Comparison of ENCODE assay signal across 18 cellular contexts in the genomic region with DNA sequence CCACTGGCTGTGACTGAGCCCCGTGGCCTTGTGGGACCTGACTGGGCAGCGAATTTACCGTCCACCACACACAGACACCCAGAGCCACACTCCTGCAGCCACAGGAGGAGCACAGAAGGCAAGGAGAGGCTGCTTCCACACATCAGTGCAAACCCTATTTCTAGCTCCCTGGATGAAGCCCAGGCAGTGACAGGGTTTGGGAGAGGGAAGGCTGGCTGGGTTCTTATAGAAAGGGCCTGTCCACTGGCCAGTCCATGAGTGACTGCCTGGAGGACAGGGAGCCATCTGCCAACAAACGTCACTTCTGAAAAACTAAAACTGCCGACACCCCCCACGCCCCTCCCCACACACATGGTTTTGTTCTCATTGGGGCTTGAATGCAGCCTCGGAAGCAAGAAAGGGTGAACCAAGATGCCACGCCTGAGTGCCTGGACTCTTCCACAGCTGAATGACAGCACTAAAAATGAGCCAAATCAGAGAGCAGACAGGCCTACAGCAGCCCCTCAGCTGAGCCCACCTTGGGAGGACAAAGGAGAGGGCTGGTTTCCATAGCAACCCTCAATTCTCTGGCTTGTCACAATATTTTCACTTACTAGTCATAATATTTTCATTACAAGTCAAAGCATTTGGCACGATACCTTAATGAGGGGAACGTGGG. TPM values are rescaled to one million over a fixed set of nuclear protein-coding genes. Genes with fewer than 3 reads are reported as not detected.
DNase-seq lines count a peak whose midpoint lies in the region; ATAC-seq, FAIRE-seq and TF ChIP-seq lines count a peak whose summit lies in the region.
"Had no signal": no experiment of that assay in that cellular context is flagged by ENCODE, and none has a peak within 500 bp of the region (broad histone marks: within the 10 kb centered on the region; RNA-seq: fewer than 3 reads in every experiment).

No MANE protein-coding gene starts in this region.

- H3K27me3 ChIP-seq in Caco-2 (replicated peaks; ENCODE audit: control insufficient read depth, insufficient read depth, low read length), result no peaks in the 10 kb centered on the region
- no peaks in the 10 kb centered on the region for H3K27me3 ChIP-seq in K562 (ENCODE audit: control insufficient read depth in 2 of 2, insufficient read depth in 2 of 2, low read length in 2 of 2)
- H3K27me3 ChIP-seq in right atrium auricular region, result no peaks in the 10 kb centered on the region
- no peaks in the 10 kb centered on the region for H3K27me3 ChIP-seq in psoas muscle (ENCODE audit: insufficient read depth in 3 of 3, low read length in 2 of 3)
- H3K27me3 ChIP-seq: right lobe of liver had no signal

- H3K36me3 ChIP-seq in Caco-2 (ENCODE audit: control insufficient read depth, insufficient read depth, low read length), result peaks cover 18% of the 10 kb centered on the region
- H3K36me3 ChIP-seq in K562 (ENCODE audit: control insufficient read depth, insufficient read depth, low read length), result peaks cover 15% of the 10 kb centered on the region; the same call in 1 of the 3 replicates
- H3K36me3 ChIP-seq in right atrium auricular region, result peaks cover 28% of the 10 kb centered on the region
- peaks cover 0 to 29% of the 10 kb centered on the region in 2 donors for H3K36me3 ChIP-seq in psoas muscle (ENCODE audit: insufficient read depth in 1 of 2, low read depth in 1 of 2)

- POLR2A ChIA-PET in Caco-2 (lab: Charles Lee), result no interaction called here
- POLR2A ChIA-PET in K562 (lab: Yijun Ruan, JAX), result no interaction called here

- in situ Hi-C loops in K562 (cut with MboI), result no loop called here

- H3K4me1 ChIP-seq in Caco-2, result no peaks in the 10 kb centered on the region
- peaks cover 0 to 11% of the 10 kb centered on the region in 2 experiments; a peak in 2 of 5 replicates for H3K4me1 ChIP-seq in K562 (replicated peaks in 1 of 2; ENCODE audit: control insufficient read depth in 2 of 2, insufficient read depth in 2 of 2, low read length in 2 of 2)
- peaks cover 0 to 83% of the 10 kb centered on the region in 2 donors for H3K4me1 ChIP-seq in right atrium auricular region
- H3K4me1 ChIP-seq in psoas muscle, result peaks cover 72% of the 10 kb centered on the region

- TF ChIP-seq EP300 in K562 (IDR thresholded peaks at IDR 0.05; ENCODE audit: low read length), result no peak

- no peaks in the 10 kb centered on the region for H3K27me3 Mint-ChIP-seq in Caco-2 (ENCODE audit: insufficient read depth, unreplicated experiment)

- DNase-seq in Caco-2, result no peak
- no peak for DNase-seq in K562 (ENCODE audit: extremely low read depth in 1 of 4, low spot score in 3 of 4)
- DNase-seq in right atrium auricular region (ENCODE audit: low spot score), result no peak
- DNase-seq in psoas muscle, result no peak
- no peak for DNase-seq in NCI-H2196 treated with DMSO at 0.1 percent for 48 hours (lab: John Stamatoyannopoulos, UW; ENCODE audit: unreplicated experiment)
- no peak for DNase-seq in head of caudate nucleus
- DNase-seq: activated CD8-positive, alpha-beta memory T cell treated with anti-CD3 and anti-CD28 coated beads, Interleukin-2, amount 50 U/mL, for 48 hours; activated naive CD4-positive, alpha-beta T cell treated with anti-CD3 and anti-CD28 coated beads for 36 hours; HCEC 1CT; KG1; NCI-H1417 treated with DMSO at 0.1 percent for 48 hours; NCI-H524 treated with DMSO at 0.1 percent for 48 hours; stimulated activated naive CD4-positive, alpha-beta T cell had no signal

- no peaks in the 10 kb centered on the region for H3K9me3 ChIP-seq in Caco-2
- H3K9me3 ChIP-seq in K562 (replicated peaks; ENCODE audit: control insufficient read depth, insufficient read depth, low read depth, low read length), result no peaks in the 10 kb centered on the region
- no peaks in the 10 kb centered on the region for H3K9me3 ChIP-seq in right atrium auricular region
- H3K9me3 ChIP-seq in psoas muscle, result no peaks in the 10 kb centered on the region
- H3K9me3 ChIP-seq: right lobe of liver had no signal

- H3K9me1 ChIP-seq in K562 (ENCODE audit: control insufficient read depth, insufficient read depth, low read length), result peaks cover 4% of the 10 kb centered on the region

- TF ChIP-seq POLR2A in K562 (conservative IDR thresholded peaks at IDR 0.05), result no peak

- no TSS peak for BruUV-seq in Caco-2 (replicated peaks; lab: Mats Ljungman, UMichigan)
- no TSS peak for BruUV-seq in K562 (replicated peaks; lab: Mats Ljungman, UMichigan)

- H3K27ac Mint-ChIP-seq in Caco-2 (ENCODE audit: unreplicated experiment), result peak overlapping the region; percentile 45
- H3K27ac Mint-ChIP-seq: activated naive CD4-positive, alpha-beta T cell treated with anti-CD3 and anti-CD28 coated beads for 36 hours; T-helper 1 cell treated with Interleukin-12 subunit alpha and Interleukin-12 subunit beta and Interleukin-4 antibody, amounts not matched to agents 30 μg/mL and 1 μg/mL, for 36 hours had no signal

- no peak for TF ChIP-seq RAD21 in K562 (CRISPR knock-in tag; conservative IDR thresholded peaks at IDR 0.05 in 1 of 2, IDR thresholded peaks at IDR 0.05 in 1 of 2)

- ATAC-seq in K562 (no peak), psoas muscle (peak in 1 of 4 donors; percentile 15), HG03196 (IDR thresholded peaks at IDR 0.05; ENCODE audit: unreplicated experiment) (no peak), GM19328 (IDR thresholded peaks at IDR 0.05; ENCODE audit: unreplicated experiment) (no peak)

- no peaks in the 10 kb centered on the region; the same call in 2 of the 3 replicates for H3K79me2 ChIP-seq in K562 (ENCODE audit: control insufficient read depth, insufficient read depth, low read length)

- intact Hi-C loops in Caco-2 (cut with micrococcal nuclease; ENCODE audit: unreplicated experiment), result no loop called here
- intact Hi-C loops in K562 (cut with micrococcal nuclease), result no loop called here
- intact Hi-C loops in psoas muscle (cut with DNase I), result no loop called here
- intact Hi-C loops in head of caudate nucleus (cut with DNase I), result no loop called here

- H3K9me3 Mint-ChIP-seq in Caco-2 (ENCODE audit: unreplicated experiment), result no peaks in the 10 kb centered on the region
- H3K9me3 Mint-ChIP-seq: activated naive CD4-positive, alpha-beta T cell treated with anti-CD3 and anti-CD28 coated beads for 36 hours; T-helper 1 cell treated with Interleukin-12 subunit alpha and Interleukin-12 subunit beta and Interleukin-4 antibody, amounts not matched to agents 30 μg/mL and 1 μg/mL, for 36 hours had no signal

- H2AFZ ChIP-seq in K562 (ENCODE audit: low read depth, low read length), result no peak overlapping the region

- peaks cover 100% of the 10 kb centered on the region for H3K36me3 Mint-ChIP-seq in Caco-2 (ENCODE audit: insufficient read depth, unreplicated experiment)

- CTCF ChIA-PET in Caco-2 (lab: Charles Lee) (no interaction called here), K562 (lab: Yijun Ruan, JAX; ENCODE audit: low intra/inter-chr PET ratio) (no interaction called here)

- 84% methylated on average over 10 of the region's 10 CpGs for WGBS in K562 (ENCODE audit: insufficient coverage, low coverage, missing lambda C conversion rate)
- WGBS in psoas muscle, 3 donors, result 50 to 59% (median 51%) methylated on average over 10 of the region's 10 CpGs

- FAIRE-seq in K562 (lab: Jason Lieb, UNC), result no peak
- FAIRE-seq: keratinocyte had no signal

- peaks cover 15% of the 10 kb centered on the region for H3K4me1 Mint-ChIP-seq in Caco-2 (ENCODE audit: low read depth, unreplicated experiment)

- H4K20me1 ChIP-seq in K562 (replicated peaks; ENCODE audit: control insufficient read depth, insufficient read depth, low read length), result peaks cover 6% of the 10 kb centered on the region

- H3K27ac ChIP-seq in K562 (ENCODE audit: extremely low read depth, low read depth, low read length) (no peak overlapping the region), right atrium auricular region (peak overlapping the region; percentile 81 to 86), psoas muscle (peak overlapping the region; percentile 41)

- H3K4me3 ChIP-seq in Caco-2 (ENCODE audit: low read depth, low read length) (no peak overlapping the region), K562 (no peak overlapping the region), right atrium auricular region (no peak overlapping the region), psoas muscle (no peak overlapping the region)
- H3K4me3 ChIP-seq: right lobe of liver had no signal

- no peak overlapping the region; a peak in 1 of 4 replicates for H3K9ac ChIP-seq in K562 (ENCODE audit: insufficient read depth in 1 of 2, low read depth in 2 of 2, low read length in 2 of 2)

- H3K4me2 ChIP-seq in K562 (ENCODE audit: insufficient read depth, low read length), result no peak overlapping the region

- no peak for TF ChIP-seq CTCF in Caco-2 (IDR thresholded peaks at IDR 0.05; ENCODE audit: insufficient read depth in 1 of 2, low read depth in 1 of 2, low read length in 1 of 2, severe bottlenecking in 1 of 2, unreplicated experiment in 1 of 2)
- no peak for TF ChIP-seq CTCF in K562 (IDR thresholded peaks at IDR 0.05 in 2 of 3, conservative IDR thresholded peaks at IDR 0.05 in 1 of 3; ENCODE audit: insufficient read depth in 2 of 3, low read depth in 1 of 3, low read length in 3 of 3)
- no peak for TF ChIP-seq CTCF in right atrium auricular region (IDR thresholded peaks at IDR 0.05)
- TF ChIP-seq CTCF in psoas muscle (IDR thresholded peaks at IDR 0.05), result no peak

- H3K4me3 Mint-ChIP-seq in Caco-2 (ENCODE audit: unreplicated experiment), result no peak overlapping the region
- H3K4me3 Mint-ChIP-seq: activated naive CD4-positive, alpha-beta T cell treated with anti-CD3 and anti-CD28 coated beads for 36 hours; T-helper 1 cell treated with Interleukin-12 subunit alpha and Interleukin-12 subunit beta and Interleukin-4 antibody, amounts not matched to agents 30 μg/mL and 1 μg/mL, for 36 hours had no signal

RNA-seq across cellular contexts. Expression of a gene that starts 38.4 kb away (rescaled TPM):
- total RNA-seq in Caco-2 (2022) (665 and 758 TPM in 2 replicates), K562 (2014; rRNA removed) (21.5 and 28.1 TPM in 2 replicates), K562 (2014; rRNA removed; fragmentation: Illumina TruSeq; extraction: Trizol) (13.3 and 14.7 TPM in 2 replicates), K562 (2015; rRNA removed; fragmentation: Illumina TruSeq; extraction: Trizol) (23.0 and 24.0 TPM in 2 replicates), K562 (2021) (25.7 and 32.0 TPM in 2 replicates), right atrium auricular region (10 to 100 TPM; 52.0 to 57.7 TPM), psoas muscle (10 to 100 TPM; 21.1 to 40.8 (median 22.6) TPM)
- 66.3 and 83.0 TPM in 2 replicates for total RNA-seq in K562 (2011; cell fraction: chromatin; rRNA removed; ENCODE audit: low replicate concordance)
- total RNA-seq in K562 (2011; cell fraction: nucleolus; rRNA removed), result 45.0 and 45.3 TPM in 2 replicates
- 45.3 and 46.8 TPM in 2 replicates for total RNA-seq in K562 (2011; cell fraction: nucleoplasm; rRNA removed)
- polyA plus RNA-seq in K562 (2011; rRNA removed) (9.2 and 12.0 TPM in 2 replicates), K562 (2014; fragmentation: Illumina TruSeq; extraction: Trizol) (16.9 and 20.1 TPM in 2 replicates), K562 (2014; fragmentation: Nextera tagmentation; extraction: Ambion mirVana) (under 1 TPM; 0.84 to 0.95 TPM), K562 (2014; rRNA removed) (17.2 and 17.6 TPM in 2 replicates), psoas muscle (10 to 100 TPM; 14.2 to 30.3 (median 19.1) TPM)
- polyA plus RNA-seq in K562 (2011; cell fraction: cytosol; rRNA removed), result 7.0 and 8.1 TPM in 2 replicates
- polyA plus RNA-seq in K562 (2011; cell fraction: nucleus; rRNA removed), result 21.0 and 24.9 TPM in 2 replicates
- 23.1 and 33.3 TPM in 2 replicates for polyA plus RNA-seq in K562 (2012)
- polyA minus RNA-seq in K562 (2011; rRNA and poly(A)+ RNA removed), result 11.9 and 12.7 TPM in 2 replicates
- 13.5 and 17.6 TPM in 2 replicates for polyA minus RNA-seq in K562 (2011; cell fraction: cytosol; rRNA and poly(A)+ RNA removed)
- 12.1 and 18.4 TPM in 2 replicates for polyA minus RNA-seq in K562 (2011; cell fraction: nucleus; rRNA and poly(A)+ RNA removed)

RNA-seq across cellular contexts. Expression of a gene that starts 56.1 kb away (rescaled TPM):
- 2.1 and 3.0 TPM in 2 replicates for total RNA-seq in Caco-2 (2022)
- total RNA-seq in K562 (2011; cell fraction: chromatin; rRNA removed; ENCODE audit: low replicate concordance), result not detected in 2 replicates
- total RNA-seq in K562 (2011; cell fraction: nucleolus; rRNA removed), result not detected in 2 replicates
- not detected in 2 replicates for total RNA-seq in K562 (2011; cell fraction: nucleoplasm; rRNA removed)
- not detected in 2 replicates for total RNA-seq in K562 (2014; rRNA removed)
- total RNA-seq in K562 (2014; rRNA removed; fragmentation: Illumina TruSeq; extraction: Trizol), result not detected in 2 replicates
- not detected in 2 replicates for total RNA-seq in K562 (2015; rRNA removed; fragmentation: Illumina TruSeq; extraction: Trizol)
- not detected in 2 replicates for total RNA-seq in K562 (2021)
- polyA plus RNA-seq in K562 (2011; rRNA removed), result not detected in 2 replicates
- polyA plus RNA-seq in K562 (2011; cell fraction: cytosol; rRNA removed), result not detected in 2 replicates
- not detected in 2 replicates for polyA plus RNA-seq in K562 (2011; cell fraction: nucleus; rRNA removed)
- not detected in 2 replicates for polyA plus RNA-seq in K562 (2012)
- not detected in 2 replicates for polyA plus RNA-seq in K562 (2014; fragmentation: Illumina TruSeq; extraction: Trizol)
- not detected for polyA plus RNA-seq in K562 (2014; fragmentation: Nextera tagmentation; extraction: Ambion mirVana)
- polyA plus RNA-seq in K562 (2014; rRNA removed), result not detected in 2 replicates
- polyA minus RNA-seq in K562 (2011; rRNA and poly(A)+ RNA removed), result not detected in 2 replicates
- not detected in 2 replicates for polyA minus RNA-seq in K562 (2011; cell fraction: cytosol; rRNA and poly(A)+ RNA removed)
- polyA minus RNA-seq in K562 (2011; cell fraction: nucleus; rRNA and poly(A)+ RNA removed), result not detected in 2 replicates
- not detected for total RNA-seq in right atrium auricular region
- not detected for total RNA-seq in psoas muscle
- not detected for polyA plus RNA-seq in psoas muscle
- total RNA-seq: activated naive CD4-positive, alpha-beta T cell treated with anti-CD3 and anti-CD28 coated beads for 36 hours; right lobe of liver had no signal
- polyA plus RNA-seq: keratinocyte had no signal
